In genomic region chr5:96344678-96345612, GRCh38 we compare ENCODE assay signal across 8 cellular contexts.
A peak's percentile ranks its signal among the peaks of the same experiment; 100 is the strongest.
DNase-seq lines count a peak whose midpoint lies in the region; ATAC-seq and TF ChIP-seq lines count a peak whose summit lies in the region.

No MANE protein-coding gene starts in this region.

- H3K27me3 Mint-ChIP-seq in activated naive CD8-positive, alpha-beta T cell = peaks cover 4% of the 10 kb centered on the region
- peaks cover 16% of the 10 kb centered on the region for H3K27me3 Mint-ChIP-seq in activated naive CD8-positive, alpha-beta T cell treated with anti-CD3 and anti-CD28 coated beads for 36 hours

- no peaks in the 10 kb centered on the region for H4K20me1 ChIP-seq in OCI-LY1 (ENCODE audit: insufficient read depth, low read length)

- DNase-seq in activated naive CD8-positive, alpha-beta T cell treated with anti-CD3 and anti-CD28 coated beads for 36 hours = no peak
- DNase-seq in cerebellar cortex (ENCODE audit: low spot score) (peak; percentile 71), left lobe of liver (ENCODE audit: low spot score) (no peak), upper lobe of right lung (no peak)

- no peaks in the 10 kb centered on the region for H3K27me3 ChIP-seq in OCI-LY1 (ENCODE audit: insufficient read depth, low read length)
- no peaks in the 10 kb centered on the region for H3K27me3 ChIP-seq in upper lobe of right lung

- H3K9ac ChIP-seq in OCI-LY1 (ENCODE audit: low read length) = no peak overlapping the region

- no peak overlapping the region for H3K4me3 ChIP-seq in OCI-LY1 (ENCODE audit: low read depth, low read length, poor library complexity, severe bottlenecking)
- H3K4me3 ChIP-seq in upper lobe of right lung = no peak overlapping the region

- peak; percentile 69 for TF ChIP-seq RAD21 in Ishikawa (IDR thresholded peaks at IDR 0.05; ENCODE audit: low read depth)

- H3K9me3 ChIP-seq in OCI-LY1 (ENCODE audit: low read length) (no peaks in the 10 kb centered on the region), upper lobe of right lung (no peaks in the 10 kb centered on the region)

- peak overlapping the region; percentile 2 for H3K27ac Mint-ChIP-seq in activated naive CD8-positive, alpha-beta T cell
- H3K27ac Mint-ChIP-seq in activated naive CD8-positive, alpha-beta T cell treated with anti-CD3 and anti-CD28 coated beads for 36 hours = no peak overlapping the region

- no peak overlapping the region for H3K4me2 ChIP-seq in OCI-LY1 (ENCODE audit: low read length)

- H3K36me3 Mint-ChIP-seq in activated naive CD8-positive, alpha-beta T cell = no peaks in the 10 kb centered on the region
- no peaks in the 10 kb centered on the region for H3K36me3 Mint-ChIP-seq in activated naive CD8-positive, alpha-beta T cell treated with anti-CD3 and anti-CD28 coated beads for 36 hours

- H3K4me3 Mint-ChIP-seq in activated naive CD8-positive, alpha-beta T cell = peak overlapping the region; percentile 44
- no peak overlapping the region for H3K4me3 Mint-ChIP-seq in activated naive CD8-positive, alpha-beta T cell treated with anti-CD3 and anti-CD28 coated beads for 36 hours

- no peaks in the 10 kb centered on the region for H3K9me2 ChIP-seq in OCI-LY1 (ENCODE audit: low read depth, low read length)

- H3K27ac ChIP-seq in OCI-LY1 (ENCODE audit: low read depth, low read length, poor library complexity, severe bottlenecking) = no peak overlapping the region
- no peak overlapping the region for H3K27ac ChIP-seq in upper lobe of right lung

- TF ChIP-seq EP300 in Ishikawa (IDR thresholded peaks at IDR 0.05; ENCODE audit: borderline replicate concordance) = no peak

- H3K4me1 Mint-ChIP-seq in activated naive CD8-positive, alpha-beta T cell (ENCODE audit: low read depth) = peaks cover 22% of the 10 kb centered on the region
- peaks cover 22% of the 10 kb centered on the region for H3K4me1 Mint-ChIP-seq in activated naive CD8-positive, alpha-beta T cell treated with anti-CD3 and anti-CD28 coated beads for 36 hours

- H3K36me3 ChIP-seq in OCI-LY1 (ENCODE audit: insufficient read depth, low read length) (no peaks in the 10 kb centered on the region), upper lobe of right lung (no peaks in the 10 kb centered on the region)

- peak; percentile 93 for ATAC-seq in GM21723 (IDR thresholded peaks at IDR 0.05; ENCODE audit: unreplicated experiment)
- peak; percentile 85 for ATAC-seq in left lobe of liver
- peak; percentile 93 for ATAC-seq in upper lobe of right lung

- H3F3A ChIP-seq in OCI-LY1 (ENCODE audit: insufficient read depth, low read length) = no peaks in the 10 kb centered on the region

- H3K9me3 Mint-ChIP-seq in activated naive CD8-positive, alpha-beta T cell (ENCODE audit: low read depth) = no peaks in the 10 kb centered on the region
- no peaks in the 10 kb centered on the region for H3K9me3 Mint-ChIP-seq in activated naive CD8-positive, alpha-beta T cell treated with anti-CD3 and anti-CD28 coated beads for 36 hours

- no peaks in the 10 kb centered on the region for H3K4me1 ChIP-seq in OCI-LY1 (ENCODE audit: insufficient read depth, low read length, severe bottlenecking)
- no peaks in the 10 kb centered on the region for H3K4me1 ChIP-seq in upper lobe of right lung

- no peak overlapping the region for H2AFZ ChIP-seq in OCI-LY1 (ENCODE audit: low read length)

- no peaks in the 10 kb centered on the region for H3K79me2 ChIP-seq in OCI-LY1 (ENCODE audit: insufficient read depth, low read length)

- TF ChIP-seq CTCF in OCI-LY1 (IDR thresholded peaks at IDR 0.05; ENCODE audit: low read length) = peak; percentile 46; the same call in 1 of the 2 replicates
- peak; percentile 60 for TF ChIP-seq CTCF in upper lobe of right lung (IDR thresholded peaks at IDR 0.05)

- intact Hi-C loops in upper lobe of right lung (cut with DNase I) = loop anchor here (10.0 kb wide), 1 partner anchor 260 kb away; no protein-coding TSS in a partner anchor

TF ChIP-seq in Ishikawa, 13 proteins besides CTCF, POLR2A, EP300 and RAD21:
- TF ChIP-seq EGR1 (IDR thresholded peaks at IDR 0.05) (no peak), TCF12 (IDR thresholded peaks at IDR 0.05; ENCODE audit: low read depth) (no peak), REST (IDR thresholded peaks at IDR 0.05; ENCODE audit: low read depth) (no peak), ZBTB7A (IDR thresholded peaks at IDR 0.05; ENCODE audit: low read depth) (no peak), YY1 (IDR thresholded peaks at IDR 0.05; ENCODE audit: low read depth) (no peak), NFIC (IDR thresholded peaks at IDR 0.05) (no peak), MAX (IDR thresholded peaks at IDR 0.05) (no peak), USF1 (IDR thresholded peaks at IDR 0.05) (no peak)
